ENCODE assay signal across 8 cellular contexts in the genomic region with DNA sequence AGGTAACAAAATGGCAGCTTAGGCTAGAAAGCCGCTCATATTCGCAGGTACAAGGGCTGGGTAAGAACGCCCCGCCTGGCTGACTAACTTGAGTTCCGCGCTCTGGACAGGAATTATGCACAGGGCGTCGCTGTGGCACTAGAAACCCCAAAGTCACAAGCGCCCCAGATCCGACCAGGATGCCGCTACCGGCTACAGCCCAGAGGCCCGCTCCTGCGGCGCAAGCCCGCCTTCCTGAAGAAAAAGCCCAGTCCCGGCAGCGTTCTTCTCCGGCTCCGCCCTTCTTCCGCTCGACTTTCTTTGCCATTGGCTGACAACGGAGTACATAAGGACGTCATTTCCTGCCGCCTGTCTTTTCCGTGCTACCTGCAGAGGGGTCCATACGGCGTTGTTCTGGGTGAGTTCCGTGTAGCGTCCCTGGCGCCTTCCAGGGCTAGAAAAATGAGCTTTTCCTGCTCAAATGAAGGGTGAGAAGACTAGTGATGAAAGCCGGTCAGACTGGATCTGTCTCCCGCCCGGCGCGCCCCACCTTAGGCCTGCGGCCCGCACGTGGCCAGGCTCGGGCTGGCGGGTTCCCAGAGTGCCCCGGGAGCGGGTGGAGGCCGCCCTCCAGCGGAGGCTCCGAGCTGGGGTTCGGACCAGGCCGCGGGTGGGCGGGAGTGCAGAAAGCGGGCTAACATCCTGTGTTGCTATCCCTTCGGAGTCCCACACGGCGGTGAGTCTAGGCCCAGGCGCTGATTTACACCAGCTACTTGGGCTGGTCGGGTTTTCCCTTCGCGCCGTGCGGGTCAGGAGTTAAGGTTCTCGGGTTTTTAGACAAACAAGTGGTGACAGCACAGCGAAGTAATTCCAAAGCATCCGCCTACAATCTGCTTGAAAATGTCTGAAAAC. TPM values are rescaled to one million over a fixed set of nuclear protein-coding genes. Genes with fewer than 3 reads are reported as not detected.
A peak's percentile ranks its signal among the peaks of the same experiment; 100 is the strongest.
DNase-seq lines count a peak whose midpoint lies in the region; ATAC-seq, FAIRE-seq and TF ChIP-seq lines count a peak whose summit lies in the region.

Gene RPSA (plus strand): TSS at position 353 of the 891 bp plus-strand sequence. CDS start 934 bp downstream, outside the sequence.

- peak; percentile 56 for FAIRE-seq in kidney (lab: Jason Lieb, UNC)

- H3K36me3 ChIP-seq in BJ (ENCODE audit: control insufficient read depth, insufficient read depth, low read length) (peaks cover 12% of the 10 kb centered on the region), kidney (ENCODE audit: control insufficient read depth in 1 of 2, insufficient read depth in 2 of 2, low read length in 2 of 2) (peaks cover 15 to 25% of the 10 kb centered on the region in 2 donors)

- peak; percentile 90 for ATAC-seq in HG03442 (IDR thresholded peaks at IDR 0.05; ENCODE audit: unreplicated experiment)

- CTCF ChIA-PET in BJ (lab: Yijun Ruan, JAX): interaction anchor here (1.0 to 2.8 kb wide), 3 partner anchors 10 to 282 kb away, joined by 3 to 12 read pairs (median 3); no protein-coding TSS in a partner anchor

- H3K4me3 Mint-ChIP-seq in chondrocyte (ENCODE audit: unreplicated experiment): peak within 1 kb of the TSS; percentile 92

- H3K27ac ChIP-seq in kidney (ENCODE audit: low read depth in 2 of 2, low read length in 2 of 2): peak within 1 kb of the TSS; percentile 58 to 76

- H3K4me1 Mint-ChIP-seq in chondrocyte (ENCODE audit: low read depth): peaks cover 28% of the 10 kb centered on the region

- peak within 1 kb of the TSS; percentile 78 to 84 for H3K9ac ChIP-seq in kidney (ENCODE audit: low read length in 2 of 2)

- TF ChIP-seq CTCF in BJ (IDR thresholded peaks at IDR 0.05; ENCODE audit: insufficient read depth, low read depth, low read length) (peak; percentile 34), chondrocyte (IDR thresholded peaks at IDR 0.05) (peak; percentile 73), kidney (IDR thresholded peaks at IDR 0.05; ENCODE audit: borderline replicate concordance, extremely low read depth, insufficient read depth) (peak; percentile 16)

- no peaks in the 10 kb centered on the region for H3K27me3 Mint-ChIP-seq in chondrocyte (ENCODE audit: low read depth)

- POLR2A ChIA-PET in BJ (lab: Charles Lee): interaction anchor here (0.8 kb wide), 1 partner anchor 135 kb away, joined by 4 read pairs; no protein-coding TSS in a partner anchor

- intact Hi-C loops in kidney (cut with DNase I): no loop called here

- no peaks in the 10 kb centered on the region for H3K9me3 Mint-ChIP-seq in chondrocyte (ENCODE audit: low read depth)

- H3K27me3 ChIP-seq in BJ (ENCODE audit: control insufficient read depth, insufficient read depth, low read length): no peaks in the 10 kb centered on the region

- DNase-seq in BJ (ENCODE audit: low read depth) (peak; percentile 70), GM19238 (ENCODE audit: insufficient read length, low spot score) (peak; percentile 90), NCI-H510A treated with DMSO at 0.1 percent for 48 hours (lab: John Stamatoyannopoulos, UW) (peak; percentile 96), chondrocyte (ENCODE audit: low spot score) (peak; percentile 97), kidney (peak; percentile 98)
- DNase-seq in activated CD4-positive, alpha-beta T cell treated with anti-CD3 and anti-CD28 coated beads for 24 hours (ENCODE audit: low read depth in 2 of 2): peak; percentile 87 to 92
- DNase-seq in stimulated activated CD4-positive, alpha-beta T cell treated with anti-CD3 and anti-CD28 coated beads, Interleukin-15, amount 100 ng/mL, for 24 hours: peak; percentile 96

- H3K4me3 ChIP-seq in BJ (ENCODE audit: low read depth, low read length): peak within 1 kb of the TSS; percentile 77
- peak within 1 kb of the TSS; percentile 92 for H3K4me3 ChIP-seq in kidney (ENCODE audit: low read length in 2 of 2)

- peaks cover 27% of the 10 kb centered on the region for H3K36me3 Mint-ChIP-seq in chondrocyte (ENCODE audit: low read depth)

- H3K9me3 ChIP-seq in kidney (ENCODE audit: control insufficient read depth in 1 of 2, low read length in 2 of 2): no peaks in the 10 kb centered on the region

- peaks cover 4 to 13% of the 10 kb centered on the region in 2 donors for H3K4me1 ChIP-seq in kidney (ENCODE audit: control insufficient read depth in 1 of 2, insufficient read depth in 1 of 2, low read depth in 1 of 2, low read length in 2 of 2)

- H3K27ac Mint-ChIP-seq in chondrocyte (ENCODE audit: unreplicated experiment): peak within 1 kb of the TSS; percentile 98

RNA-seq across cellular contexts. Expression of gene RPSA, which starts in this region (rescaled TPM):
- polyA plus RNA-seq in BJ (2011; rRNA removed): 3,181 and 4,053 TPM in 2 replicates
- polyA minus RNA-seq in BJ (2011; rRNA and poly(A)+ RNA removed): 525 and 1,040 TPM in 2 replicates
- 714 to 870 TPM (median 723 TPM) in 3 replicates for total RNA-seq in chondrocyte
- 806 TPM for total RNA-seq in kidney
- 1,249 TPM for polyA plus RNA-seq in kidney (ENCODE audit: insufficient read depth, low read depth, low replicate concordance)

Comparison
In these comparisons a context has a peak if more than half of its experiments do, and no peak if none do; other contexts are left out.
1. Peak in every context shown above with its lines: DNase-seq, ATAC-seq, H3K4me3 ChIP-seq and H3K27ac ChIP-seq.
2. CTCF ChIP-seq: peak in every context shown above with its lines; median percentile 73 in chondrocyte; 34 in BJ; 16 in kidney.